ENCODE assay signal across 10 cellular contexts in the genomic region with DNA sequence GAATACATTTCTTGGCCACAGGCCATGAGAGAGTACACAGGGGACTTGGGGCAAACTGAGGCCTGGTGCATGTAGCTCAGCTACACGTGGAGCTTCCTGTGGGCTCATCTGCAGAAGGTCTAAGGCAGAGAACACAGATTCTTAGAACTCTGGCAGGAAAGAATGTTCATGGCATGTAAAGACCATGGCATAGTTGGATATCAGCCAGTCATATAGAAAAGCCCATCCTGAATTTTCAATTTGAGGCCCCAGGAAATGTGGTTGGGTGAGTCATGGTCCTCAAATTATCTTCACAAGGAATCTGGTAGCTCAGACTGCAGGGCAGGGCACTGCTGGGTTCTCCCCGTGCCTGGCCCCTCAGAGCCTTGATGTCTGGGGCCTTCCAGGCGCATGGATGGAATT. TPM values are rescaled to one million over a fixed set of nuclear protein-coding genes. Genes with fewer than 3 reads are reported as not detected.
A peak's percentile ranks its signal among the peaks of the same experiment; 100 is the strongest.
DNase-seq lines count a peak whose midpoint lies in the region; ATAC-seq and TF ChIP-seq lines count a peak whose summit lies in the region.
"Had no signal": no experiment of that assay in that cellular context is flagged by ENCODE, and none has a peak within 500 bp of the region (broad histone marks: within the 10 kb centered on the region; RNA-seq: fewer than 3 reads in every experiment).

No MANE protein-coding gene starts in this region.

- H3K4me3 ChIP-seq in astrocyte of the cerebellum (ENCODE audit: low read depth, low read length) (no peak overlapping the region), mesenchymal stem cell (ENCODE audit: insufficient read depth in 1 of 2, low read depth in 1 of 2, low read length in 2 of 2) (no peak overlapping the region)

- no peak overlapping the region for H2BK5ac ChIP-seq in mesenchymal stem cell (ENCODE audit: low read depth, low read length, poor library complexity, severe bottlenecking)

- H3K36me3 Mint-ChIP-seq in Calu3 (ENCODE audit: insufficient read depth, unreplicated experiment) = peaks cover 57% of the 10 kb centered on the region
- H3K36me3 Mint-ChIP-seq in activated naive CD4-positive, alpha-beta T cell treated with anti-CD3 and anti-CD28 coated beads, Interleukin-2, amount 10 ng/mL, durations not matched to agents 7 days and 5 days = peaks cover 29% of the 10 kb centered on the region

- no peak overlapping the region for H3K9ac ChIP-seq in mesenchymal stem cell (ENCODE audit: low read length)

- H3K79me1 ChIP-seq in mesenchymal stem cell (replicated peaks; ENCODE audit: low read length, poor library complexity, severe bottlenecking) = peaks cover 4% of the 10 kb centered on the region

- H2BK12ac ChIP-seq in mesenchymal stem cell (ENCODE audit: low read length in 2 of 2) = peak overlapping the region; percentile 34 to 99

- H3K23ac ChIP-seq in mesenchymal stem cell (ENCODE audit: low read length in 2 of 2) = peak overlapping the region in 1 of 2 experiments; percentile 73

- H3K9me3 ChIP-seq in mesenchymal stem cell (ENCODE audit: control insufficient read depth, low read length) = no peaks in the 10 kb centered on the region

- ATAC-seq in HG02678 (IDR thresholded peaks at IDR 0.05; ENCODE audit: unreplicated experiment) = no peak

- WGBS in mesenchymal stem cell = 13% methylated on average over 3 of the region's 3 CpGs

- intact Hi-C loops in Calu3 (cut with micrococcal nuclease; ENCODE audit: unreplicated experiment) = no loop called here

- H3K14ac ChIP-seq in mesenchymal stem cell (ENCODE audit: low read length in 2 of 2) = peak overlapping the region in 1 of 2 experiments; percentile 22

- H4K91ac ChIP-seq in mesenchymal stem cell (ENCODE audit: low read length) = peak overlapping the region; percentile 93

- H2BK120ac ChIP-seq in mesenchymal stem cell (ENCODE audit: low read depth, low read length) = peak overlapping the region; percentile 76

- in situ Hi-C loops in astrocyte of the cerebellum (cut with HindIII; ENCODE audit: low sequenced_read_pairs) = no loop called here

- H3K4me1 ChIP-seq in mesenchymal stem cell (ENCODE audit: control insufficient read depth, insufficient read depth, low read depth, low read length) = peaks cover 26% of the 10 kb centered on the region

- peaks cover 31 to 41% of the 10 kb centered on the region in 2 experiments for H3K36me3 ChIP-seq in mesenchymal stem cell (ENCODE audit: control insufficient read depth in 1 of 2, insufficient read depth in 2 of 2, low read depth in 1 of 2, low read length in 2 of 2)

- H3K27me3 Mint-ChIP-seq in Calu3 (ENCODE audit: unreplicated experiment) = no peaks in the 10 kb centered on the region
- H3K27me3 Mint-ChIP-seq in activated naive CD4-positive, alpha-beta T cell treated with anti-CD3 and anti-CD28 coated beads, Interleukin-2, amount 10 ng/mL, durations not matched to agents 7 days and 5 days = no peaks in the 10 kb centered on the region

- TF ChIP-seq CTCF in Calu3 (IDR thresholded peaks at IDR 0.05; ENCODE audit: unreplicated experiment) = no peak
- no peak for TF ChIP-seq CTCF in astrocyte of the cerebellum (IDR thresholded peaks at IDR 0.05; ENCODE audit: low read depth, low read length, missing control alignments)

- H2AK5ac ChIP-seq in mesenchymal stem cell (ENCODE audit: low read length, severe bottlenecking) = peak overlapping the region; percentile 37

- no peak overlapping the region for H2AFZ ChIP-seq in mesenchymal stem cell (ENCODE audit: low read depth, low read length)

- CTCF ChIA-PET in Calu3 (lab: Charles Lee) = interaction anchor here (0.5 kb wide), 2 partner anchors 14 to 1571 kb away, joined by 3 read pairs; a partner anchor contains a TSS
- CTCF ChIA-PET in activated naive CD4-positive, alpha-beta T cell treated with anti-CD3 and anti-CD28 coated beads, Interleukin-2, amount 10 ng/mL, durations not matched to agents 7 days and 5 days (lab: Charles Lee) = interaction anchor here (1.2 to 1.6 kb wide), 2 partner anchors 34 to 138 kb away, joined by 3 read pairs; no protein-coding TSS in a partner anchor

- peak overlapping the region; percentile 34 to 52 for H3K4ac ChIP-seq in mesenchymal stem cell (ENCODE audit: low read depth in 1 of 2, low read length in 2 of 2)

- H4K8ac ChIP-seq in mesenchymal stem cell (ENCODE audit: low read length) = peak overlapping the region; percentile 80

- peaks cover 50% of the 10 kb centered on the region for H3K4me1 Mint-ChIP-seq in Calu3 (ENCODE audit: low read depth, unreplicated experiment)
- H3K4me1 Mint-ChIP-seq in activated naive CD4-positive, alpha-beta T cell treated with anti-CD3 and anti-CD28 coated beads, Interleukin-2, amount 10 ng/mL, durations not matched to agents 7 days and 5 days = peaks cover 21% of the 10 kb centered on the region

- H3K18ac ChIP-seq in mesenchymal stem cell (ENCODE audit: low read depth in 1 of 2, low read length in 2 of 2) = peak overlapping the region; percentile 79 to 92

- peak overlapping the region; percentile 38 for H2BK15ac ChIP-seq in mesenchymal stem cell (ENCODE audit: low read depth, poor library complexity, severe bottlenecking)

- no peak overlapping the region for H3K4me3 Mint-ChIP-seq in Calu3 (ENCODE audit: low read depth, unreplicated experiment)
- H3K4me3 Mint-ChIP-seq in activated naive CD4-positive, alpha-beta T cell treated with anti-CD3 and anti-CD28 coated beads, Interleukin-2, amount 10 ng/mL, durations not matched to agents 7 days and 5 days = no peak overlapping the region

- peak overlapping the region; percentile 45 for H3K27ac ChIP-seq in mesenchymal stem cell (ENCODE audit: low read length, poor library complexity, severe bottlenecking)
- H3K27ac ChIP-seq: VCaP had no signal

- no peak for DNase-seq in Calu3
- peak; percentile 55 for DNase-seq in LoVo (ENCODE audit: low spot score)
- DNase-seq in astrocyte of the cerebellum (ENCODE audit: low read depth) = peak; percentile 65
- DNase-seq in mesenchymal stem cell = peak; percentile 86
- DNase-seq in cerebellar nuclear complex (lab: John Stamatoyannopoulos, UW) = no peak
- DNase-seq in NCI-H1092 treated with DMSO at 0.1 percent for 48 hours (lab: John Stamatoyannopoulos, UW) = no peak
- no peak for DNase-seq in activated naive CD4-positive, alpha-beta T cell treated with anti-CD3 and anti-CD28 coated beads, Interleukin-2, amount 10 ng/mL, durations not matched to agents 7 days and 5 days
- DNase-seq: central memory CD4-positive, alpha-beta T cell had no signal

- peak overlapping the region; percentile 72 for H3K27ac Mint-ChIP-seq in Calu3 (ENCODE audit: unreplicated experiment)
- H3K27ac Mint-ChIP-seq in activated naive CD4-positive, alpha-beta T cell treated with anti-CD3 and anti-CD28 coated beads, Interleukin-2, amount 10 ng/mL, durations not matched to agents 7 days and 5 days = no peak overlapping the region

- H3K27me3 ChIP-seq in mesenchymal stem cell (ENCODE audit: control insufficient read depth in 1 of 2, insufficient read depth in 1 of 2, low read length in 2 of 2) = no peaks in the 10 kb centered on the region

- H3K9me3 Mint-ChIP-seq in Calu3 (ENCODE audit: low read depth, unreplicated experiment) = no peaks in the 10 kb centered on the region
- H3K9me3 Mint-ChIP-seq in activated naive CD4-positive, alpha-beta T cell treated with anti-CD3 and anti-CD28 coated beads, Interleukin-2, amount 10 ng/mL, durations not matched to agents 7 days and 5 days = no peaks in the 10 kb centered on the region

- BruUV-seq in Calu3 (replicated peaks; lab: Mats Ljungman, UMichigan) = no TSS peak

- no peak overlapping the region for H3K4me2 ChIP-seq in mesenchymal stem cell (ENCODE audit: low read length, poor library complexity, severe bottlenecking)

RNA-seq across cellular contexts. Expression of a gene that starts 13.7 kb away (rescaled TPM):
- 22.1 and 27.9 TPM in 2 replicates for total RNA-seq in Calu3 (2022)
- 11.1 TPM for polyA plus RNA-seq in mesenchymal stem cell (2013, experiment 1 of 2)
- polyA plus RNA-seq in mesenchymal stem cell (2013, experiment 2 of 2) = 11.5 TPM

RNA-seq across cellular contexts. Expression of a gene that starts 37.9 kb away (rescaled TPM):
- total RNA-seq in Calu3 (2022) = 30.5 and 33.2 TPM in 2 replicates
- 13.0 TPM for polyA plus RNA-seq in mesenchymal stem cell (2013, experiment 1 of 2)
- polyA plus RNA-seq in mesenchymal stem cell (2013, experiment 2 of 2) = 12.5 TPM

RNA-seq across cellular contexts. Expression of a gene that starts 58.9 kb away (rescaled TPM):
- 8.1 and 8.2 TPM in 2 replicates for total RNA-seq in Calu3 (2022)
- 8.4 TPM for polyA plus RNA-seq in mesenchymal stem cell (2013, experiment 1 of 2)
- 7.2 TPM for polyA plus RNA-seq in mesenchymal stem cell (2013, experiment 2 of 2)

Comparison
In these comparisons a context has a peak if more than half of its experiments do, and no peak if none do; other contexts are left out.
1. DNase-seq: peak in LoVo (single experiment), astrocyte of the cerebellum (single experiment) and mesenchymal stem cell (single experiment); none in Calu3 (single experiment), cerebellar nuclear complex (0 of 2), NCI-H1092 treated with DMSO at 0.1 percent for 48 hours (single experiment) and activated naive CD4-positive, alpha-beta T cell treated with anti-CD3 and anti-CD28 coated beads, Interleukin-2, amount 10 ng/mL, durations not matched to agents 7 days and 5 days (single experiment).